8 cellular contexts compared by ENCODE assay signal in genomic region chr4:141636077-141636770, GRCh38. TPM values are rescaled to one million over a fixed set of nuclear protein-coding genes. Genes with fewer than 3 reads are reported as not detected.
DNase-seq lines count a peak whose midpoint lies in the region; ATAC-seq and TF ChIP-seq lines count a peak whose summit lies in the region.

Gene IL15 (plus strand): TSS chr4:141636583. CDS start chr4:141719465, 82,882 bp downstream.

- H3K9me3 Mint-ChIP-seq in chondrocyte (ENCODE audit: low read depth): no peaks in the 10 kb centered on the region

- TF ChIP-seq CTCF in chondrocyte (IDR thresholded peaks at IDR 0.05): peak; percentile 7

- H3K4me1 Mint-ChIP-seq in chondrocyte (ENCODE audit: low read depth): peaks cover 15% of the 10 kb centered on the region

- H3K4me3 Mint-ChIP-seq in chondrocyte (ENCODE audit: unreplicated experiment): peak within 1 kb of the TSS; percentile 93

- H3K36me3 Mint-ChIP-seq in chondrocyte (ENCODE audit: low read depth): no peaks in the 10 kb centered on the region

- peak within 1 kb of the TSS; percentile 32 for H3K27ac Mint-ChIP-seq in chondrocyte (ENCODE audit: unreplicated experiment)

- DNase-seq in DMS53 (lab: John Stamatoyannopoulos, UW) (peak; percentile 85), HT-29 (ENCODE audit: low spot score) (peak; percentile 80), chondrocyte (ENCODE audit: low spot score) (no peak), left lobe of liver (ENCODE audit: low spot score) (peak; percentile 88), AML-193 (lab: John Stamatoyannopoulos, UW) (no peak)
- peak; percentile 46 to 60 for DNase-seq in stimulated activated CD4-positive, alpha-beta T cell treated with anti-CD3 and anti-CD28 coated beads, Interleukin-2, amount 100 ng/mL, for 48 hours

- no peaks in the 10 kb centered on the region for H3K27me3 Mint-ChIP-seq in chondrocyte (ENCODE audit: low read depth)

- peak; percentile 56 for ATAC-seq in GM21390 (IDR thresholded peaks at IDR 0.05; ENCODE audit: unreplicated experiment)
- peak; percentile 75 to 79 for ATAC-seq in activated CD4-positive, CD25-positive, alpha-beta regulatory T cell treated with anti-CD3 and anti-CD28 coated beads, Interleukin-2, amount 50 U/mL, for 24 hours
- peak; percentile 93 for ATAC-seq in left lobe of liver

RNA-seq across cellular contexts. Expression of gene IL15, which starts in this region (rescaled TPM):
- total RNA-seq in HT-29 (2014; rRNA removed; shearing (Covaris generic)): 3.7 and 4.1 TPM in 2 replicates
- total RNA-seq in chondrocyte (0.90 to 4.2 TPM (median 1.3 TPM) in 3 replicates), left lobe of liver (2.7 TPM)

Comparison
In these comparisons a context has a peak if more than half of its experiments do, and no peak if none do; other contexts are left out.
1. DNase-seq: peak in DMS53 (single experiment), HT-29 (single experiment), left lobe of liver (single experiment) and stimulated activated CD4-positive, alpha-beta T cell treated with anti-CD3 and anti-CD28 coated beads, Interleukin-2, amount 100 ng/mL, for 48 hours (2 of 2); none in chondrocyte (single experiment) and AML-193 (0 of 2).
2. Peak in every context shown above with its lines, with median percentiles within 50 percentile points of each other: ATAC-seq.